In genomic region chr20:32797160-32797468, GRCh38 we compare ENCODE assay signal across 21 cellular contexts. TPM values are rescaled to one million over a fixed set of nuclear protein-coding genes. Genes with fewer than 3 reads are reported as not detected.
DNase-seq lines count a peak whose midpoint lies in the region; ATAC-seq and TF ChIP-seq lines count a peak whose summit lies in the region.
"Had no signal": no experiment of that assay in that cellular context is flagged by ENCODE, and none has a peak within 500 bp of the region (broad histone marks: within the 10 kb centered on the region; RNA-seq: fewer than 3 reads in every experiment).

No MANE protein-coding gene starts in this region.

- dilution Hi-C loops in mammary epithelial cell (cut with HindIII; ENCODE audit: low sequenced_read_pairs): loop anchor here (5.0 kb wide), 1 partner anchor 35 kb away; the partner anchor contains the start of gene DNMT3B

- H3K27ac ChIP-seq in mammary epithelial cell (ENCODE audit: insufficient read depth, low read depth, low read length) (no peak overlapping the region), adrenal gland (no peak overlapping the region)
- H3K27ac ChIP-seq: A549, neutrophil, vagina had no signal

- WGBS in mammary epithelial cell (ENCODE audit: low coverage, missing lambda C conversion rate): 57% methylated on average over 6 of the region's 7 CpGs
- 88 to 94% (median 92%) methylated on average over 7 of the region's 7 CpGs for WGBS in adrenal gland, 4 donors

- H3K4me1 ChIP-seq in mammary epithelial cell (ENCODE audit: insufficient read depth, low read length): peaks cover 31% of the 10 kb centered on the region
- no peaks in the 10 kb centered on the region for H3K4me1 ChIP-seq in adrenal gland (replicated peaks in 1 of 2)
- H3K4me1 ChIP-seq: A549 had no signal

- H3K79me2 ChIP-seq in mammary epithelial cell (ENCODE audit: insufficient read depth, low read length): no peaks in the 10 kb centered on the region

- H3K4me3 ChIP-seq in mammary epithelial cell (replicated peaks in 1 of 3; ENCODE audit: insufficient read depth in 1 of 3, low read depth in 2 of 3, low read length in 3 of 3) (no peak overlapping the region), adrenal gland (no peak overlapping the region)
- H3K4me3 ChIP-seq: A549, vagina had no signal

- in situ Hi-C loops in mammary epithelial cell (cut with MboI; ENCODE audit: low sequenced_read_pairs in 2 of 2): loop anchor here (10.0 to 25.0 kb wide), 3 partner anchors 140 to 290 kb away; partner anchors contain the start of gene BPIFB4 (in 1 of the 2)

- no peak overlapping the region for H3K4me2 ChIP-seq in mammary epithelial cell (ENCODE audit: insufficient read depth, low read depth, low read length)
- H3K4me2 ChIP-seq: A549 had no signal

- H3K9me3 Mint-ChIP-seq in activated naive CD8-positive, alpha-beta T cell treated with anti-CD3 and anti-CD28 coated beads, Interleukin-2, amount 10 ng/mL, durations not matched to agents 7 days and 5 days: no peaks in the 10 kb centered on the region
- no peaks in the 10 kb centered on the region for H3K9me3 Mint-ChIP-seq in activated naive CD8-positive, alpha-beta T cell treated with anti-CD3 and anti-CD28 coated beads, Interleukin-2, amount 50 U/mL, for 24 hours
- H3K9me3 Mint-ChIP-seq in stimulated activated naive B cell treated with anti-CD40 and anti-IgM and Interleukin-4, amounts not matched to agents 10 μg/mL and 1 μg/mL and 100 μg/mL, for 72 hours: no peaks in the 10 kb centered on the region
- H3K9me3 Mint-ChIP-seq: activated naive CD4-positive, alpha-beta T cell treated with anti-CD3 and anti-CD28 coated beads, Interleukin-2, amount 50 U/mL, for 24 hours; T-cell had no signal

- H3K9ac ChIP-seq in mammary epithelial cell (ENCODE audit: insufficient read depth, low read length): no peak overlapping the region

- H3K27me3 Mint-ChIP-seq in activated naive CD8-positive, alpha-beta T cell treated with anti-CD3 and anti-CD28 coated beads, Interleukin-2, amount 10 ng/mL, durations not matched to agents 7 days and 5 days: no peaks in the 10 kb centered on the region
- H3K27me3 Mint-ChIP-seq in activated naive CD8-positive, alpha-beta T cell treated with anti-CD3 and anti-CD28 coated beads, Interleukin-2, amount 50 U/mL, for 24 hours: no peaks in the 10 kb centered on the region
- no peaks in the 10 kb centered on the region for H3K27me3 Mint-ChIP-seq in T-helper 17 cell
- no peaks in the 10 kb centered on the region for H3K27me3 Mint-ChIP-seq in stimulated activated naive B cell treated with anti-CD40 and anti-IgM and Interleukin-4, amounts not matched to agents 10 μg/mL and 1 μg/mL and 100 μg/mL, for 72 hours
- H3K27me3 Mint-ChIP-seq: activated naive CD4-positive, alpha-beta T cell treated with anti-CD3 and anti-CD28 coated beads, Interleukin-2, amount 50 U/mL, for 24 hours; T-cell had no signal

- H3K27me3 ChIP-seq in mammary epithelial cell (ENCODE audit: insufficient read depth, low read length) (no peaks in the 10 kb centered on the region), adrenal gland (no peaks in the 10 kb centered on the region)
- H3K27me3 ChIP-seq: neutrophil, vagina had no signal

- no peaks in the 10 kb centered on the region for H4K20me1 ChIP-seq in mammary epithelial cell (ENCODE audit: insufficient read depth, low read length)

- no peak for DNase-seq in activated naive CD8-positive, alpha-beta T cell treated with anti-CD3 and anti-CD28 coated beads, Interleukin-2, amount 10 ng/mL, durations not matched to agents 7 days and 5 days
- DNase-seq in activated naive CD8-positive, alpha-beta T cell treated with anti-CD3 and anti-CD28 coated beads, Interleukin-2, amount 50 U/mL, for 24 hours: no peak
- DNase-seq in T-helper 17 cell (no peak), left kidney (ENCODE audit: low read depth, low spot score) (peak; percentile 88), mammary epithelial cell (no peak), adrenal gland (no peak)
- DNase-seq in stimulated activated naive B cell treated with anti-CD40 and anti-IgM and Interleukin-4, amounts not matched to agents 10 μg/mL and 1 μg/mL and 100 μg/mL, for 72 hours: no peak
- DNase-seq: activated T-cell treated with anti-CD3 and anti-CD28 coated beads, Interleukin-2, amount 50 U/mL, for 48 hours; DMS53; KG1; left colon; NCI-H1048; NCI-H2029 treated with DMSO at 0.1 percent for 48 hours; NCI-H524; Right ventricle myocardium superior; T-cell had no signal

- BruUV-seq in mammary epithelial cell (replicated peaks; lab: Mats Ljungman, UMichigan): no TSS peak

- TF ChIP-seq CTCF in mammary epithelial cell (conservative IDR thresholded peaks at IDR 0.05 in 1 of 2, IDR thresholded peaks at IDR 0.05 in 1 of 2; ENCODE audit: extremely low read depth in 1 of 2, insufficient read depth in 1 of 2, low read depth in 1 of 2, low read length in 2 of 2): no peak
- TF ChIP-seq CTCF in adrenal gland (IDR thresholded peaks at IDR 0.05): no peak

- intact Hi-C loops in mammary epithelial cell (cut with micrococcal nuclease): no loop called here
- intact Hi-C loops in adrenal gland (cut with DNase I): loop anchor here in 1 of 2 donors (10.0 kb wide), 1 partner anchor 98 kb away; no protein-coding TSS in a partner anchor

- H3K36me3 Mint-ChIP-seq in activated naive CD8-positive, alpha-beta T cell treated with anti-CD3 and anti-CD28 coated beads, Interleukin-2, amount 10 ng/mL, durations not matched to agents 7 days and 5 days: peaks cover 13% of the 10 kb centered on the region
- H3K36me3 Mint-ChIP-seq in activated naive CD8-positive, alpha-beta T cell treated with anti-CD3 and anti-CD28 coated beads, Interleukin-2, amount 50 U/mL, for 24 hours (ENCODE audit: low read depth): no peaks in the 10 kb centered on the region
- no peaks in the 10 kb centered on the region for H3K36me3 Mint-ChIP-seq in T-helper 17 cell (ENCODE audit: low read depth)
- no peaks in the 10 kb centered on the region for H3K36me3 Mint-ChIP-seq in stimulated activated naive B cell treated with anti-CD40 and anti-IgM and Interleukin-4, amounts not matched to agents 10 μg/mL and 1 μg/mL and 100 μg/mL, for 72 hours
- H3K36me3 Mint-ChIP-seq: activated naive CD4-positive, alpha-beta T cell treated with anti-CD3 and anti-CD28 coated beads, Interleukin-2, amount 50 U/mL, for 24 hours; T-cell had no signal

- no peaks in the 10 kb centered on the region for H3K9me3 ChIP-seq in T-helper 17 cell (ENCODE audit: control insufficient read depth, low read length, poor library complexity, severe bottlenecking)
- no peaks in the 10 kb centered on the region for H3K9me3 ChIP-seq in mammary epithelial cell (replicated peaks; ENCODE audit: insufficient read depth, low read length)
- no peaks in the 10 kb centered on the region for H3K9me3 ChIP-seq in adrenal gland (replicated peaks in 1 of 3)
- H3K9me3 ChIP-seq: A549, neutrophil, vagina had no signal

- no peak for TF ChIP-seq POLR2A in adrenal gland (IDR thresholded peaks at IDR 0.05)

- CTCF ChIA-PET in mammary epithelial cell (lab: Charles Lee; ENCODE audit: low non-redundant PET): no interaction called here

- H3K4me1 Mint-ChIP-seq in activated naive CD8-positive, alpha-beta T cell treated with anti-CD3 and anti-CD28 coated beads, Interleukin-2, amount 10 ng/mL, durations not matched to agents 7 days and 5 days: peaks cover 24% of the 10 kb centered on the region
- H3K4me1 Mint-ChIP-seq in activated naive CD8-positive, alpha-beta T cell treated with anti-CD3 and anti-CD28 coated beads, Interleukin-2, amount 50 U/mL, for 24 hours: peaks cover 29% of the 10 kb centered on the region
- peaks cover 31% of the 10 kb centered on the region for H3K4me1 Mint-ChIP-seq in T-helper 17 cell
- peaks cover 21 to 29% of the 10 kb centered on the region in 2 donors for H3K4me1 Mint-ChIP-seq in stimulated activated naive B cell treated with anti-CD40 and anti-IgM and Interleukin-4, amounts not matched to agents 10 μg/mL and 1 μg/mL and 100 μg/mL, for 72 hours

- peak overlapping the region; percentile 66 for H3K27ac Mint-ChIP-seq in activated naive CD8-positive, alpha-beta T cell treated with anti-CD3 and anti-CD28 coated beads, Interleukin-2, amount 10 ng/mL, durations not matched to agents 7 days and 5 days
- H3K27ac Mint-ChIP-seq in activated naive CD8-positive, alpha-beta T cell treated with anti-CD3 and anti-CD28 coated beads, Interleukin-2, amount 50 U/mL, for 24 hours: no peak overlapping the region
- H3K27ac Mint-ChIP-seq in T-helper 17 cell: peak overlapping the region; percentile 78
- peak overlapping the region; percentile 7 for H3K27ac Mint-ChIP-seq in stimulated activated naive B cell treated with anti-CD40 and anti-IgM and Interleukin-4, amounts not matched to agents 10 μg/mL and 1 μg/mL and 100 μg/mL, for 72 hours
- H3K27ac Mint-ChIP-seq: activated naive CD4-positive, alpha-beta T cell treated with anti-CD3 and anti-CD28 coated beads, Interleukin-2, amount 50 U/mL, for 24 hours had no signal

- POLR2A ChIA-PET in activated naive CD8-positive, alpha-beta T cell treated with anti-CD3 and anti-CD28 coated beads, Interleukin-2, amount 10 ng/mL, durations not matched to agents 7 days and 5 days (lab: Charles Lee): interaction anchor here (1.2 to 1.5 kb wide), 2 partner anchors 22 to 24 kb away, joined by 3 read pairs; no protein-coding TSS in a partner anchor

- no peak overlapping the region for H3K4me3 Mint-ChIP-seq in activated naive CD8-positive, alpha-beta T cell treated with anti-CD3 and anti-CD28 coated beads, Interleukin-2, amount 10 ng/mL, durations not matched to agents 7 days and 5 days
- no peak overlapping the region for H3K4me3 Mint-ChIP-seq in activated naive CD8-positive, alpha-beta T cell treated with anti-CD3 and anti-CD28 coated beads, Interleukin-2, amount 50 U/mL, for 24 hours
- H3K4me3 Mint-ChIP-seq in T-helper 17 cell: peak overlapping the region; percentile 66
- H3K4me3 Mint-ChIP-seq in stimulated activated naive B cell treated with anti-CD40 and anti-IgM and Interleukin-4, amounts not matched to agents 10 μg/mL and 1 μg/mL and 100 μg/mL, for 72 hours: no peak overlapping the region
- H3K4me3 Mint-ChIP-seq: activated naive CD4-positive, alpha-beta T cell treated with anti-CD3 and anti-CD28 coated beads, Interleukin-2, amount 50 U/mL, for 24 hours had no signal

- H3K36me3 ChIP-seq in mammary epithelial cell (ENCODE audit: insufficient read depth, low read length) (no peaks in the 10 kb centered on the region), adrenal gland (replicated peaks in 1 of 2) (no peaks in the 10 kb centered on the region)
- H3K36me3 ChIP-seq: neutrophil, vagina had no signal

- no peak for ATAC-seq in activated naive CD8-positive, alpha-beta T cell treated with anti-CD3 and anti-CD28 coated beads, Interleukin-2, amount 10 ng/mL, durations not matched to agents 7 days and 5 days (ENCODE audit: low read depth)
- ATAC-seq in activated naive CD8-positive, alpha-beta T cell treated with anti-CD3 and anti-CD28 coated beads, Interleukin-2, amount 50 U/mL, for 24 hours: no peak
- ATAC-seq in T-helper 17 cell: no peak
- ATAC-seq in stimulated activated naive B cell treated with anti-CD40 and anti-IgM and Interleukin-4, amounts not matched to agents 10 μg/mL and 1 μg/mL and 100 μg/mL, for 72 hours (replicated peaks): no peak
- ATAC-seq in GM18858 (IDR thresholded peaks at IDR 0.05; ENCODE audit: unreplicated experiment): no peak
- ATAC-seq: A549, left colon, T-cell had no signal

- no peak overlapping the region for H2AFZ ChIP-seq in mammary epithelial cell (ENCODE audit: low read depth, low read length)

RNA-seq across cellular contexts. Expression of gene MAPRE1, which starts 22.6 kb away (rescaled TPM):
- total RNA-seq in activated naive CD8-positive, alpha-beta T cell treated with anti-CD3 and anti-CD28 coated beads, Interleukin-2, amount 10 ng/mL, durations not matched to agents 7 days and 5 days: 100 to 1,000 TPM; 108 to 109 TPM
- total RNA-seq in T-helper 17 cell (100 to 1,000 TPM; 105 to 134 TPM), mammary epithelial cell (100 to 1,000 TPM; 114 to 123 TPM), adrenal gland (10 to 100 TPM; 47.5 to 88.8 (median 57.8) TPM)
- polyA plus RNA-seq in mammary epithelial cell (72.7 TPM), adrenal gland (10 to 100 TPM; 22.3 to 97.3 (median 22.4) TPM)
- polyA minus RNA-seq in mammary epithelial cell: 75.8 TPM

RNA-seq across cellular contexts. Expression of gene DNMT3B, which starts 34.9 kb away (rescaled TPM):
- total RNA-seq in activated naive CD8-positive, alpha-beta T cell treated with anti-CD3 and anti-CD28 coated beads, Interleukin-2, amount 10 ng/mL, durations not matched to agents 7 days and 5 days: 1 to 10 TPM; 4.9 to 6.6 TPM
- total RNA-seq in T-helper 17 cell (under 1 TPM; 0.30 to 0.34 TPM), mammary epithelial cell (1 to 10 TPM; 1.2 to 2.0 TPM), adrenal gland (1 to 10 TPM in 3 of 8 donors, under 1 TPM in 4, not detected in 1; 0.12 to 1.6 (median 0.87) TPM)
- polyA plus RNA-seq in mammary epithelial cell (0.63 TPM), adrenal gland (1 to 10 TPM in 1 of 3 donors, under 1 TPM in 2; 0.44 to 2.0 (median 0.81) TPM)
- polyA minus RNA-seq in mammary epithelial cell: not detected

RNA-seq across cellular contexts. Expression of gene COMMD7, which starts 53.8 kb away (rescaled TPM):
- total RNA-seq in activated naive CD8-positive, alpha-beta T cell treated with anti-CD3 and anti-CD28 coated beads, Interleukin-2, amount 10 ng/mL, durations not matched to agents 7 days and 5 days: 10 to 100 TPM; 52.6 to 55.6 TPM
- total RNA-seq in T-helper 17 cell: 10 to 100 TPM; 33.9 to 47.5 TPM
- total RNA-seq in mammary epithelial cell: 10 to 100 TPM; 29.4 to 29.5 TPM
- 28.8 TPM for polyA plus RNA-seq in mammary epithelial cell
- polyA minus RNA-seq in mammary epithelial cell: 5.2 TPM
- 10 to 100 TPM; 16.4 to 45.2 (median 35.8) TPM for total RNA-seq in adrenal gland
- 10 to 100 TPM; 41.7 to 58.6 (median 47.6) TPM for polyA plus RNA-seq in adrenal gland
